ENCODE assay signal across 8 cellular contexts in the genomic region with DNA sequence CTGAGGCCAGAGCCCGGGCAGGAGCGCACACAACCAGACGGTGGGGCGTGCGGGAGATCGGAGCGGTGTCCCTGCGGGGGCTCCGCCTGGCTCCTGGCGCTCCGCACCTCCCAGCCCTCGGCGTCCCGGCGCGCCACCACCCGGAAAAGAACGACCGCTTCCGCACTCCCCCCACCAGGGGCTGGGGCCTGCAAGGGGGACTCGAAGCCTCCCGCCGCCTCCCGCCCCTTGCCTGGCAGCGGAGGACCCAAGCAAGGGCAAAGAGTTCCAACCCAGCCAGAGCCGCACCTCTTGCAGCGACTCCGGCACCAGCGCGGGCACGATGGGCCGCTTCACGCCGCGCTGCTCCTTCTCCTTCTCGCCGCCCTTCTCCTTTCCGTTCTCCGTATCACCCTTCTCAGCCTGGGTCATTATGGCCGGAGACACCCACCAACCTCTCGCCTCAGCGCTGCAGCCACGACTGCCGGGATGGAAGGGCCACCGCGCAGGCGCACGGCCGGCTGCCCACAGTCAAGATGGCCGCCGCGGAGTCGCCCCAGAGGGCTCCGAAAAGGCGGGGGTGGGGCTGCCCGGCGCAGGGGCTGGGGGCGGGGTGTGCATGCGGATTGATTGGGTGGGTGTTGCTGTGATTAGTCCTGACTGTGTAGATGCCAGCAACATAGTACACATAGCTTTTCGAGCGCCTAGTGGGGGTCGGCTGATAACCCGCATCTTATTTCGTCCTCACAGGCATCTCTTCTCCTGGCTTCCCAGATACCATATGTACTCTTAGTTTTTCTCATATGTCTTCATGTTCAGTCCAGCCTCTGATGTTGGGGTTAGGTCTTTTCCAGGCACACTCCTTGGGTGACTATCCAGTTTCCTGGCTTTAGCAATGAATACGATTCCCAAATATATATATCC. TPM values are rescaled to one million over a fixed set of nuclear protein-coding genes. Genes with fewer than 3 reads are reported as not detected.
DNase-seq lines count a peak whose midpoint lies in the region; ATAC-seq and TF ChIP-seq lines count a peak whose summit lies in the region.

A gene with protein sequence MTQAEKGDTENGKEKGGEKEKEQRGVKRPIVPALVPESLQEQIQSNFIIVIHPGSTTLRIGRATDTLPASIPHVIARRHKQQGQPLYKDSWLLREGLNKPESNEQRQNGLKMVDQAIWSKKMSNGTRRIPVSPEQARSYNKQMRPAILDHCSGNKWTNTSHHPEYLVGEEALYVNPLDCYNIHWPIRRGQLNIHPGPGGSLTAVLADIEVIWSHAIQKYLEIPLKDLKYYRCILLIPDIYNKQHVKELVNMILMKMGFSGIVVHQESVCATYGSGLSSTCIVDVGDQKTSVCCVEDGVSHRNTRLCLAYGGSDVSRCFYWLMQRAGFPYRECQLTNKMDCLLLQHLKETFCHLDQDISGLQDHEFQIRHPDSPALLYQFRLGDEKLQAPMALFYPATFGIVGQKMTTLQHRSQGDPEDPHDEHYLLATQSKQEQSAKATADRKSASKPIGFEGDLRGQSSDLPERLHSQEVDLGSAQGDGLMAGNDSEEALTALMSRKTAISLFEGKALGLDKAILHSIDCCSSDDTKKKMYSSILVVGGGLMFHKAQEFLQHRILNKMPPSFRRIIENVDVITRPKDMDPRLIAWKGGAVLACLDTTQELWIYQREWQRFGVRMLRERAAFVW (minus strand): TSS at position 462 of the 903 bp plus-strand sequence. CDS start 51 bp downstream, at position 411.

- no peaks in the 10 kb centered on the region for H3K27me3 Mint-ChIP-seq in T-helper 1 cell treated with Interleukin-12 subunit alpha and Interleukin-12 subunit beta and Interleukin-4 antibody, amounts not matched to agents 30 μg/mL and 1 μg/mL, for 36 hours (ENCODE audit: low read depth)

- intact Hi-C loops in left ventricle myocardium superior (cut with micrococcal nuclease) (no loop called here), prostate gland (cut with DNase I) (no loop called here)

- H3K4me3 ChIP-seq in GM12875 (ENCODE audit: low read depth, low read length) (peak within 1 kb of the TSS; percentile 82), prostate gland (peak within 1 kb of the TSS; percentile 73 to 83)

- peaks cover 32% of the 10 kb centered on the region for H3K4me1 Mint-ChIP-seq in T-helper 1 cell treated with Interleukin-12 subunit alpha and Interleukin-12 subunit beta and Interleukin-4 antibody, amounts not matched to agents 30 μg/mL and 1 μg/mL, for 36 hours (ENCODE audit: low read depth)

- TF ChIP-seq POLR2A in prostate gland (IDR thresholded peaks at IDR 0.05) = peak; percentile 66

- peak within 1 kb of the TSS; percentile 99 for H3K27ac Mint-ChIP-seq in T-helper 1 cell treated with Interleukin-12 subunit alpha and Interleukin-12 subunit beta and Interleukin-4 antibody, amounts not matched to agents 30 μg/mL and 1 μg/mL, for 36 hours

- peak within 1 kb of the TSS; percentile 100 for H3K4me3 Mint-ChIP-seq in T-helper 1 cell treated with Interleukin-12 subunit alpha and Interleukin-12 subunit beta and Interleukin-4 antibody, amounts not matched to agents 30 μg/mL and 1 μg/mL, for 36 hours

- peak; percentile 77 for DNase-seq in NCI-H1105 (lab: John Stamatoyannopoulos, UW)
- peak; percentile 37 to 92 (median 80) for DNase-seq in amygdala (lab: John Stamatoyannopoulos, UW)
- DNase-seq in left ventricle myocardium superior = peak; percentile 93
- DNase-seq in prostate gland (ENCODE audit: low spot score) = peak; percentile 80
- DNase-seq in ureter (ENCODE audit: low spot score) = peak; percentile 79

- H3K4me1 ChIP-seq in prostate gland (replicated peaks) = peaks cover 6% of the 10 kb centered on the region

- H3K27me3 ChIP-seq in prostate gland (replicated peaks; ENCODE audit: insufficient read depth) = no peaks in the 10 kb centered on the region

- H3K9me3 Mint-ChIP-seq in T-helper 1 cell treated with Interleukin-12 subunit alpha and Interleukin-12 subunit beta and Interleukin-4 antibody, amounts not matched to agents 30 μg/mL and 1 μg/mL, for 36 hours = no peaks in the 10 kb centered on the region

- peak within 1 kb of the TSS; percentile 83 to 85 for H3K27ac ChIP-seq in prostate gland

- 0 out of 2 replicates have a peak, but pooled peaks have one; percentile 17 for TF ChIP-seq CTCF in GM12875 (IDR thresholded peaks at IDR 0.05; ENCODE audit: borderline replicate concordance, insufficient read depth, low read depth, low read length)
- TF ChIP-seq CTCF in prostate gland (IDR thresholded peaks at IDR 0.05) = peak in 1 of 4 experiments; percentile 44

- ATAC-seq in HG02610 (IDR thresholded peaks at IDR 0.05; ENCODE audit: unreplicated experiment) (peak; percentile 84), left ventricle myocardium superior (peak; percentile 99)

- WGBS in prostate gland = 1% methylated on average over 63 of the region's 65 CpGs

- peaks cover 4 to 6% of the 10 kb centered on the region in 2 donors for H3K36me3 ChIP-seq in prostate gland

- H3K9me3 ChIP-seq in prostate gland = no peaks in the 10 kb centered on the region

- peaks cover 25% of the 10 kb centered on the region for H3K36me3 Mint-ChIP-seq in T-helper 1 cell treated with Interleukin-12 subunit alpha and Interleukin-12 subunit beta and Interleukin-4 antibody, amounts not matched to agents 30 μg/mL and 1 μg/mL, for 36 hours (ENCODE audit: low read depth)

RNA-seq across cellular contexts. Expression of the gene that starts here (rescaled TPM):
- total RNA-seq in left ventricle myocardium superior (30.5 TPM), prostate gland (10 to 100 TPM; 20.6 to 54.5 TPM), ureter (29.6 TPM)

Comparison
In these comparisons a context has a peak if more than half of its experiments do, and no peak if none do; other contexts are left out.
1. Peak in every context shown above with its lines: DNase-seq, ATAC-seq, H3K4me3 ChIP-seq and H3K27ac ChIP-seq.